In genomic region chr3:179045719-179046402, GRCh38 we compare ENCODE assay signal across 9 cellular contexts. TPM values are rescaled to one million over a fixed set of nuclear protein-coding genes. Genes with fewer than 3 reads are reported as not detected.
A peak's percentile ranks its signal among the peaks of the same experiment; 100 is the strongest.
DNase-seq lines count a peak whose midpoint lies in the region; ATAC-seq and TF ChIP-seq lines count a peak whose summit lies in the region.
"Had no signal": no experiment of that assay in that cellular context is flagged by ENCODE, and none has a peak within 500 bp of the region (broad histone marks: within the 10 kb centered on the region; RNA-seq: fewer than 3 reads in every experiment).

No MANE protein-coding gene starts in this region.

- H4K20me1 ChIP-seq in GM23248 (ENCODE audit: insufficient read depth), result peaks cover 6% of the 10 kb centered on the region

- H3K27ac ChIP-seq in GM23248 (no peak overlapping the region), endodermal cell (ENCODE audit: low read depth, low read length) (no peak overlapping the region)

- H3K27me3 Mint-ChIP-seq in type B pancreatic cell (no peaks in the 10 kb centered on the region), endodermal cell (ENCODE audit: insufficient read depth) (no peaks in the 10 kb centered on the region)

- TF ChIP-seq CTCF in type B pancreatic cell (conservative IDR thresholded peaks at IDR 0.05), result no peak
- TF ChIP-seq CTCF in endodermal cell (conservative IDR thresholded peaks at IDR 0.05), result no peak

- no peaks in the 10 kb centered on the region for H3K9me2 ChIP-seq in GM23248 (ENCODE audit: insufficient read depth)

- no peak overlapping the region for H3K27ac Mint-ChIP-seq in type B pancreatic cell
- no peak overlapping the region for H3K27ac Mint-ChIP-seq in endodermal cell

- H3K27me3 ChIP-seq in GM23248 (replicated peaks; ENCODE audit: insufficient read depth) (no peaks in the 10 kb centered on the region), endodermal cell (ENCODE audit: control insufficient read depth, insufficient read depth, low read length, poor library complexity, severe bottlenecking) (no peaks in the 10 kb centered on the region)

- peaks cover 4% of the 10 kb centered on the region for H3K4me1 Mint-ChIP-seq in type B pancreatic cell (ENCODE audit: unreplicated experiment)
- H3K4me1 Mint-ChIP-seq in endodermal cell, result peaks cover 13% of the 10 kb centered on the region

- 93 to 100% methylated on average over 1 of the region's 1 CpG for WGBS in GM23248 (ENCODE audit: low coverage in 1 of 2, low lambda C conversion rate in 2 of 2, missing lambda C conversion rate in 2 of 2), 2 experiments
- 89 to 90% methylated on average over 1 of the region's 1 CpG for WGBS in endodermal cell (ENCODE audit: insufficient coverage in 1 of 2, insufficient read length in 1 of 2), 2 experiments

- H3K79me2 ChIP-seq in GM23248 (ENCODE audit: insufficient read depth), result peaks cover 99% of the 10 kb centered on the region

- H3K9me3 Mint-ChIP-seq in type B pancreatic cell, result peaks cover 7% of the 10 kb centered on the region
- H3K9me3 Mint-ChIP-seq in endodermal cell, result peaks cover 13% of the 10 kb centered on the region

- H3K9ac ChIP-seq in GM23248, result no peak overlapping the region
- H3K9ac ChIP-seq in endodermal cell (ENCODE audit: extremely low read depth, low read length, poor library complexity, severe bottlenecking), result no peak overlapping the region

- no peak for DNase-seq in left lobe of liver (ENCODE audit: low spot score)
- DNase-seq in type B pancreatic cell (ENCODE audit: extremely low spot score, unreplicated experiment), result no peak
- no peak for DNase-seq in GM23248
- no peak for DNase-seq in globus pallidus (ENCODE audit: low spot score)
- no peak for DNase-seq in endodermal cell
- DNase-seq: mesendoderm had no signal

- in situ Hi-C loops in GM23248 (cut with MboI), result loop anchor here (25.0 kb wide), 1 partner anchor 516 kb away; the partner anchor contains the start of gene ACTL6A

- H3K4me3 Mint-ChIP-seq in type B pancreatic cell (no peak overlapping the region), endodermal cell (no peak overlapping the region)

- H3K36me3 Mint-ChIP-seq in type B pancreatic cell (peaks cover 21% of the 10 kb centered on the region), endodermal cell (ENCODE audit: low read depth) (peaks cover 5% of the 10 kb centered on the region)

- H3K4me1 ChIP-seq in GM23248 (ENCODE audit: insufficient read depth) (peaks cover 11% of the 10 kb centered on the region; the same call in 1 of the 2 replicates), endodermal cell (ENCODE audit: control insufficient read depth, insufficient read depth, low read length) (no peaks in the 10 kb centered on the region)

- no peak overlapping the region for H3K4me3 ChIP-seq in GM23248
- H3K4me3 ChIP-seq in endodermal cell (ENCODE audit: low read length), result no peak overlapping the region

- no peak overlapping the region for H3K4me2 ChIP-seq in GM23248 (ENCODE audit: unreplicated experiment)

- ATAC-seq in GM18508 (IDR thresholded peaks at IDR 0.05; ENCODE audit: insufficient read depth, unreplicated experiment) (peak; percentile 60), GM21528 (IDR thresholded peaks at IDR 0.05; ENCODE audit: low FRiP score, unreplicated experiment) (peak; percentile 65), HG03439 (IDR thresholded peaks at IDR 0.05; ENCODE audit: unreplicated experiment) (peak; percentile 51), left lobe of liver (peak; percentile 27)

- no peaks in the 10 kb centered on the region for H3K9me3 ChIP-seq in GM23248 (ENCODE audit: low read depth)
- H3K9me3 ChIP-seq in endodermal cell (ENCODE audit: control insufficient read depth, low read length), result no peaks in the 10 kb centered on the region

- no peaks in the 10 kb centered on the region for H3K36me3 ChIP-seq in GM23248 (ENCODE audit: low read depth)
- H3K36me3 ChIP-seq in endodermal cell (ENCODE audit: control insufficient read depth, insufficient read depth, low read length), result no peaks in the 10 kb centered on the region

- peaks cover 8% of the 10 kb centered on the region; the same call in 1 of the 2 replicates for H3F3A ChIP-seq in GM23248 (ENCODE audit: insufficient read depth)

- no peak overlapping the region for H2AFZ ChIP-seq in GM23248

RNA-seq across cellular contexts. Expression of gene ZMAT3, which starts 25.7 kb away (rescaled TPM):
- total RNA-seq in left lobe of liver (6.8 TPM), type B pancreatic cell (ENCODE audit: low replicate concordance) (25.7 and 40.1 TPM in 2 replicates), endodermal cell (1 to 10 TPM; 5.8 to 6.7 TPM)
- 23.6 and 24.8 TPM in 2 replicates for total RNA-seq in GM23248 (2014; rRNA removed; shearing (Covaris generic))
- 37.8 and 40.1 TPM in 2 replicates for polyA plus RNA-seq in GM23248 (2016; fragmentation: Nextera tagmentation; extraction: Ambion mirVana)
- 18.1 TPM for polyA plus RNA-seq in endodermal cell (2013, experiment 1 of 2)
- polyA plus RNA-seq in endodermal cell (2013, experiment 2 of 2), result 17.1 TPM
